In genomic region chr1:59165353-59165752, GRCh38 we compare ENCODE assay signal across 25 cellular contexts.
"Had no signal": no experiment of that assay in that cellular context is flagged by ENCODE, and none has a peak within 500 bp of the region (broad histone marks: within the 10 kb centered on the region; RNA-seq: fewer than 3 reads in every experiment).

No MANE protein-coding gene starts in this region.

- H3K4me2 ChIP-seq: neural progenitor cell had no signal

- H3K4me3 Mint-ChIP-seq: memory B cell; mesothelial cell of epicardium; natural killer cell treated with Interleukin-12 subunit alpha and Interleukin-12 subunit beta and Interleukin-15 and Interleukin-18, amount 100 ng/mL, for 72 hours; neural progenitor cell; stimulated activated memory B cell treated with anti-CD40 and anti-IgM and Interleukin-4, amounts not matched to agents 10 μg/mL and 1 μg/mL and 100 μg/mL, for 72 hours; stimulated activated naive CD8-positive, alpha-beta T cell treated with anti-CD3 and anti-CD28 coated beads, Interleukin-15, Interleukin-2, amounts not matched to agents 100 ng/mL and 50 ng/mL, for 24 hours had no signal

- H3K27ac ChIP-seq: colonic mucosa, esophagus squamous epithelium, heart left ventricle, left lung, lower lobe of right lung, neural progenitor cell, pancreas, right lobe of liver, spleen, tibial artery, upper lobe of left lung, uterus had no signal

- H3K27me3 ChIP-seq: colonic mucosa, esophagus squamous epithelium, heart left ventricle, left lung, neural progenitor cell, pancreas, right lobe of liver, spleen, tibial artery, upper lobe of left lung, uterus had no signal

- DNase-seq: colonic mucosa; dermis blood vessel endothelial cell; esophagus squamous epithelium; foreskin melanocyte; heart left ventricle; islet precursor cell; left lung; lower lobe of right lung; occipital lobe; pancreas; right lobe of liver; spleen; stimulated activated CD4-positive, alpha-beta T cell treated with anti-CD3 and anti-CD28 coated beads, Interleukin-15, amount 100 ng/mL, for 24 hours; stimulated activated CD4-positive, alpha-beta T cell treated with anti-CD3 and anti-CD28 coated beads, Interleukin-1b, Interleukin-23, amount 100 ng/mL, for 48 hours; stimulated activated CD4-positive, alpha-beta T cell treated with anti-CD3 and anti-CD28 coated beads, Interleukin-4, amount 100 ng/mL, for 24 hours; tibial artery; upper lobe of left lung; uterus had no signal

- H3K9ac ChIP-seq: neural progenitor cell had no signal

- H3K27me3 Mint-ChIP-seq: progenitor cell of endocrine pancreas; stimulated activated memory B cell treated with anti-CD40 and anti-IgM and Interleukin-4, amounts not matched to agents 10 μg/mL and 1 μg/mL and 100 μg/mL, for 72 hours had no signal

- H3K9me3 ChIP-seq: colonic mucosa, esophagus squamous epithelium, heart left ventricle, left lung, lower lobe of right lung, pancreas, right lobe of liver, spleen, tibial artery, upper lobe of left lung, uterus had no signal

- ATAC-seq: heart left ventricle; left lung; lower lobe of right lung; natural killer cell treated with Interleukin-12 subunit alpha and Interleukin-12 subunit beta and Interleukin-15 and Interleukin-18, amount 100 ng/mL, for 72 hours; pancreas; right lobe of liver; stimulated activated memory B cell treated with anti-CD40 and anti-IgM and Interleukin-4, amounts not matched to agents 10 μg/mL and 1 μg/mL and 100 μg/mL, for 72 hours had no signal

- H3K9me3 Mint-ChIP-seq: memory B cell; natural killer cell treated with Interleukin-12 subunit alpha and Interleukin-12 subunit beta and Interleukin-15 and Interleukin-18, amount 100 ng/mL, for 72 hours; stimulated activated memory B cell treated with anti-CD40 and anti-IgM and Interleukin-4, amounts not matched to agents 10 μg/mL and 1 μg/mL and 100 μg/mL, for 72 hours had no signal

- H3K4me1 ChIP-seq: colonic mucosa, left lung, lower lobe of right lung, neural progenitor cell, right lobe of liver, spleen, upper lobe of left lung, uterus had no signal

- H2AFZ ChIP-seq: neural progenitor cell had no signal

- H3K4me3 ChIP-seq: colonic mucosa, esophagus squamous epithelium, heart left ventricle, left lung, lower lobe of right lung, neural progenitor cell, pancreas, right lobe of liver, spleen, tibial artery, upper lobe of left lung, uterus had no signal

- H3K36me3 Mint-ChIP-seq: memory B cell; neural progenitor cell; stimulated activated memory B cell treated with anti-CD40 and anti-IgM and Interleukin-4, amounts not matched to agents 10 μg/mL and 1 μg/mL and 100 μg/mL, for 72 hours had no signal

- H3K36me3 ChIP-seq: colonic mucosa, esophagus squamous epithelium, heart left ventricle, left lung, lower lobe of right lung, neural progenitor cell, pancreas, right lobe of liver, spleen, tibial artery, upper lobe of left lung, uterus had no signal

- H3K27ac Mint-ChIP-seq: memory B cell; mesothelial cell of epicardium; natural killer cell treated with Interleukin-12 subunit alpha and Interleukin-12 subunit beta and Interleukin-15 and Interleukin-18, amount 100 ng/mL, for 72 hours; neural progenitor cell; progenitor cell of endocrine pancreas; stimulated activated memory B cell treated with anti-CD40 and anti-IgM and Interleukin-4, amounts not matched to agents 10 μg/mL and 1 μg/mL and 100 μg/mL, for 72 hours; stimulated activated naive CD8-positive, alpha-beta T cell treated with anti-CD3 and anti-CD28 coated beads, Interleukin-15, Interleukin-2, amounts not matched to agents 100 ng/mL and 50 ng/mL, for 24 hours had no signal

- H3K4me1 Mint-ChIP-seq: memory B cell; stimulated activated memory B cell treated with anti-CD40 and anti-IgM and Interleukin-4, amounts not matched to agents 10 μg/mL and 1 μg/mL and 100 μg/mL, for 72 hours had no signal
